17 cellular contexts compared by ENCODE assay signal in the genomic region with DNA sequence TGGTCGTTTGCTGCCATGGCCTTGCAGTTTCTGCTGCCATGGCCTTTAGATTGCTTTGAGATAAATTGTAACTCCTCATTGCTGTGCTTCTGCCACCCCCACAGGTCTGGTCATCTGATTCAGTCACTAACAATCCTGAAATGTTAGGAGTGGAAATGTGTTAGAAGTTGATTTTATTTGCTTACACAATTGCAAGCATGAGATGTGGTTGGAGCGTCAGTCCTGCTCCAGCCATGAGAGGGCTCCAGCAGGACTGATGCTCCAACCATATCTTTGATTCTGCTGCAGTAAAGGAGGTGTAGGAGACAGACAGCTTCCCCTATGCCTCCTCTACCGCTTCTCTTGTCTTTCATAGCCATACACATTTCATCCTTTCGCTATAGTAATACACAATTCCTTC.
DNase-seq lines count a peak whose midpoint lies in the region; ATAC-seq and TF ChIP-seq lines count a peak whose summit lies in the region.
"Had no signal": no experiment of that assay in that cellular context is flagged by ENCODE, and none has a peak within 500 bp of the region (broad histone marks: within the 10 kb centered on the region; RNA-seq: fewer than 3 reads in every experiment).

No MANE protein-coding gene starts in this region.

- H3K4me2 ChIP-seq in IMR-90 (ENCODE audit: low read depth, low read length): peak overlapping the region; percentile 48
- H3K4me2 ChIP-seq: KMS-11 had no signal

- TF ChIP-seq RAD21 in IMR-90 (IDR thresholded peaks at IDR 0.05; ENCODE audit: low read length): peak; percentile 19; the same call in 1 of the 2 replicates

- H3K4me3 ChIP-seq in BE2C (ENCODE audit: low read depth, low read length) (no peak overlapping the region), IMR-90 (ENCODE audit: insufficient read depth, low read depth, low read length) (no peak overlapping the region), retinal pigment epithelial cell (ENCODE audit: low read length) (no peak overlapping the region)

- H4K91ac ChIP-seq in IMR-90 (ENCODE audit: insufficient read depth, low read depth, low read length): peak overlapping the region; percentile 72

- TF ChIP-seq POLR2A in IMR-90 (IDR thresholded peaks at IDR 0.05; ENCODE audit: low read depth, low read length): no peak

- in situ Hi-C loops in IMR-90 (cut with MboI; ENCODE audit: low sequenced_read_pairs): no loop called here

- H4K8ac ChIP-seq in IMR-90 (ENCODE audit: low read depth in 2 of 2, low read length in 2 of 2): peak overlapping the region; percentile 34 to 72; a peak in 3 of 4 replicates

- peak overlapping the region; percentile 55 for H2AFZ ChIP-seq in IMR-90 (replicated peaks; ENCODE audit: low read length, poor library complexity)

- H3K36me3 ChIP-seq in BE2C (no peaks in the 10 kb centered on the region), IMR-90 (ENCODE audit: control insufficient read depth, insufficient read depth, low read length) (peaks cover 7% of the 10 kb centered on the region)

- H2BK15ac ChIP-seq in IMR-90 (ENCODE audit: low read depth, low read length): peak overlapping the region; percentile 85; the same call in 2 of the 3 replicates

- H3K4ac ChIP-seq in IMR-90 (ENCODE audit: low read depth, low read length): peak overlapping the region; percentile 76

- peak overlapping the region; percentile 78 for H3K14ac ChIP-seq in IMR-90 (replicated peaks; ENCODE audit: low read depth, low read length)

- peak overlapping the region; percentile 58; the same call in 1 of the 2 replicates for H4K5ac ChIP-seq in IMR-90 (ENCODE audit: low read depth, low read length)

- intact Hi-C loops in IMR-90 (cut with micrococcal nuclease): no loop called here

- WGBS in IMR-90 (ENCODE audit: extremely low coverage in 2 of 2, insufficient read length in 1 of 2), 2 experiments: no CpG with 5 or more reads among the region's 4 CpGs

- CTCF ChIA-PET in IMR-90 (lab: Yijun Ruan, JAX): no interaction called here

- H3K9me1 ChIP-seq in IMR-90 (ENCODE audit: insufficient read depth, low read length): peaks cover 14% of the 10 kb centered on the region

- dilution Hi-C loops in IMR-90 (cut with HindIII; ENCODE audit: low sequenced_read_pairs, unreplicated experiment): no loop called here

- H3K23ac ChIP-seq in IMR-90 (ENCODE audit: low read depth, low read length): peak overlapping the region; percentile 44

- BruUV-seq in IMR-90 (replicated peaks; lab: Mats Ljungman, UMichigan): no TSS peak

- peak overlapping the region; percentile 13; the same call in 1 of the 2 replicates for H3K27ac ChIP-seq in IMR-90 (ENCODE audit: insufficient read depth, low read length)
- H3K27ac ChIP-seq: KMS-11 had no signal

- ATAC-seq in IMR-90 (ENCODE audit: low read depth): peak; percentile 70
- no peak for ATAC-seq in HG03097 (IDR thresholded peaks at IDR 0.05; ENCODE audit: low FRiP score, unreplicated experiment)
- ATAC-seq: HepG2 had no signal

- peak; percentile 33 for TF ChIP-seq CTCF in BE2C (IDR thresholded peaks at IDR 0.05; ENCODE audit: low read depth, low read length)
- peak; percentile 21; the same call in 1 of the 2 replicates for TF ChIP-seq CTCF in IMR-90 (conservative IDR thresholded peaks at IDR 0.05; ENCODE audit: low read depth, low read length)
- TF ChIP-seq CTCF in retinal pigment epithelial cell (conservative IDR thresholded peaks at IDR 0.05; ENCODE audit: low read depth, low read length): peak; percentile 21

- POLR2A ChIA-PET in IMR-90 (lab: Charles Lee; ENCODE audit: unreplicated experiment): no interaction called here

- H2AK5ac ChIP-seq in IMR-90 (ENCODE audit: low read depth, low read length): peak overlapping the region; percentile 79

- peak overlapping the region; percentile 91 for H2BK5ac ChIP-seq in IMR-90 (ENCODE audit: low read depth, low read length, poor library complexity, severe bottlenecking)

- peak overlapping the region; percentile 51; the same call in 1 of the 2 replicates for H3K18ac ChIP-seq in IMR-90 (ENCODE audit: low read depth, low read length)

- peaks cover 14 to 31% of the 10 kb centered on the region in 2 experiments for H3K79me1 ChIP-seq in IMR-90 (ENCODE audit: low read depth in 1 of 2, low read length in 2 of 2)

- H3K27me3 ChIP-seq in BE2C (no peaks in the 10 kb centered on the region), IMR-90 (ENCODE audit: control insufficient read depth, insufficient read depth, low read length) (no peaks in the 10 kb centered on the region)

- H3K9me3 ChIP-seq in BE2C: no peaks in the 10 kb centered on the region
- no peaks in the 10 kb centered on the region for H3K9me3 ChIP-seq in IMR-90 (ENCODE audit: control insufficient read depth, insufficient read depth, low read length)

- H3K56ac ChIP-seq in IMR-90 (ENCODE audit: extremely low read depth, insufficient read depth, low read length): peak overlapping the region; percentile 45; the same call in 1 of the 2 replicates

- H2AK9ac ChIP-seq in IMR-90 (replicated peaks; ENCODE audit: low read depth, low read length, poor library complexity): no peak overlapping the region

- H2BK20ac ChIP-seq in IMR-90 (ENCODE audit: low read depth, low read length): peak overlapping the region; percentile 70

- no peak for DNase-seq in BE2C
- DNase-seq in IMR-90: peak; percentile 78
- DNase-seq in amniotic epithelial cell (ENCODE audit: low read depth): peak; percentile 53
- DNase-seq in retinal pigment epithelial cell (ENCODE audit: low read depth): no peak
- DNase-seq in globus pallidus (ENCODE audit: low spot score): no peak
- no peak for DNase-seq in NCI-H345 (lab: John Stamatoyannopoulos, UW)
- no peak for DNase-seq in stimulated activated CD4-positive, alpha-beta T cell treated with anti-CD3 and anti-CD28 coated beads, Interleukin-2, amount 100 ng/mL, for 48 hours
- DNase-seq: ACHN; Calu3; CD4-positive, alpha-beta memory T cell; DMS53; NCI-H1092; NCI-H2081 treated with DMSO at 0.1 percent for 48 hours; SHP77 treated with DMSO at 0.1 percent for 48 hours had no signal

- H2BK120ac ChIP-seq in IMR-90 (ENCODE audit: low read depth, low read length): peak overlapping the region; percentile 62

- no peaks in the 10 kb centered on the region for H4K20me1 ChIP-seq in IMR-90 (ENCODE audit: insufficient read depth, low read length)

- H3K4me1 ChIP-seq in BE2C (peaks cover 6% of the 10 kb centered on the region; the same call in 1 of the 2 replicates), IMR-90 (ENCODE audit: control insufficient read depth, insufficient read depth, low read length) (peaks cover 21% of the 10 kb centered on the region)

- H3K9ac ChIP-seq in IMR-90 (ENCODE audit: low read depth, low read length): no peak overlapping the region; the same call in 1 of the 2 replicates
- H3K9ac ChIP-seq: KMS-11 had no signal

TF ChIP-seq in IMR-90, 13 proteins besides CTCF, POLR2A, EP300 and RAD21:
- TF ChIP-seq FOS (IDR thresholded peaks at IDR 0.05; ENCODE audit: low read depth, low read length) (no peak), NFE2L2 (IDR thresholded peaks at IDR 0.05; ENCODE audit: low read depth, low read length) (no peak), MXI1 (IDR thresholded peaks at IDR 0.05; ENCODE audit: borderline replicate concordance, low read depth, low read length) (no peak), BHLHE40 (IDR thresholded peaks at IDR 0.05; ENCODE audit: low read depth, low read length) (no peak), MAZ (IDR thresholded peaks at IDR 0.05; ENCODE audit: borderline replicate concordance, low read depth, low read length) (no peak), SMC3 (IDR thresholded peaks at IDR 0.05; ENCODE audit: low read depth, low read length) (peak; percentile 31; the same call in 1 of the 2 replicates), RFX5 (IDR thresholded peaks at IDR 0.05; ENCODE audit: low read depth, low read length) (no peak), CHD1 (IDR thresholded peaks at IDR 0.05; ENCODE audit: low read depth, low read length) (no peak), CEBPB (IDR thresholded peaks at IDR 0.05; ENCODE audit: low read depth, low read length) (peak; percentile 57), ELK1 (IDR thresholded peaks at IDR 0.05; ENCODE audit: borderline replicate concordance, low read depth, low read length) (no peak), MAFK (IDR thresholded peaks at IDR 0.05; ENCODE audit: low read depth, low read length) (no peak), RCOR1 (IDR thresholded peaks at IDR 0.05; ENCODE audit: insufficient replicate concordance, low read length) (no peak)
- TF ChIP-seq, protein P1, sequence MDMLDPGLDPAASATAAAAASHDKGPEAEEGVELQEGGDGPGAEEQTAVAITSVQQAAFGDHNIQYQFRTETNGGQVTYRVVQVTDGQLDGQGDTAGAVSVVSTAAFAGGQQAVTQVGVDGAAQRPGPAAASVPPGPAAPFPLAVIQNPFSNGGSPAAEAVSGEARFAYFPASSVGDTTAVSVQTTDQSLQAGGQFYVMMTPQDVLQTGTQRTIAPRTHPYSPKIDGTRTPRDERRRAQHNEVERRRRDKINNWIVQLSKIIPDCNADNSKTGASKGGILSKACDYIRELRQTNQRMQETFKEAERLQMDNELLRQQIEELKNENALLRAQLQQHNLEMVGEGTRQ (IDR thresholded peaks at IDR 0.05; ENCODE audit: low read depth, low read length): no peak
TF ChIP-seq in IMR-90: peak in this region for 2.

Comparison
In these comparisons a context has a peak if more than half of its experiments do, and no peak if none do; other contexts are left out.
1. DNase-seq: peak in IMR-90 (single experiment) and amniotic epithelial cell (single experiment); none in BE2C (single experiment), retinal pigment epithelial cell (single experiment), globus pallidus (single experiment), NCI-H345 (single experiment) and stimulated activated CD4-positive, alpha-beta T cell treated with anti-CD3 and anti-CD28 coated beads, Interleukin-2, amount 100 ng/mL, for 48 hours (0 of 2).
2. Peak in every context shown above with its lines, with median percentiles within 50 percentile points of each other: CTCF ChIP-seq.